8 cellular contexts compared by ENCODE assay signal in genomic region chr19:3557461-3558248, GRCh38. TPM values are rescaled to one million over a fixed set of nuclear protein-coding genes. Genes with fewer than 3 reads are reported as not detected.
DNase-seq lines count a peak whose midpoint lies in the region; ATAC-seq and TF ChIP-seq lines count a peak whose summit lies in the region.

TSS of gene MFSD12 (minus strand) at chr19:3557586. CDS start at chr19:3557403, 183 bp downstream.

- peak within 1 kb of the TSS; percentile 97 for H3K14ac ChIP-seq in neuronal stem cell (ENCODE audit: low read length)

- no peak within 1 kb of the TSS for H4K91ac ChIP-seq in neuronal stem cell (ENCODE audit: low read depth, low read length, poor library complexity)

- peak within 1 kb of the TSS; percentile 60; the same call in 1 of the 2 replicates for H3K9ac ChIP-seq in MM.1S (ENCODE audit: low read length)
- H3K9ac ChIP-seq in neuronal stem cell (ENCODE audit: low read depth, low read length, poor library complexity) = peak within 1 kb of the TSS; percentile 98
- peak within 1 kb of the TSS; percentile 79 to 97 (median 87) for H3K9ac ChIP-seq in subcutaneous abdominal adipose tissue (ENCODE audit: low read length in 5 of 5)

- no CpG with 5 or more reads among the region's 81 CpGs for WGBS in neuronal stem cell (ENCODE audit: extremely low coverage in 2 of 2, insufficient read length in 2 of 2, insufficient replicate concordance in 1 of 2), 2 donors

- H3K4ac ChIP-seq in neuronal stem cell (ENCODE audit: low read length) = no peak within 1 kb of the TSS

- H3K23ac ChIP-seq in neuronal stem cell (ENCODE audit: low read depth, low read length, poor library complexity) = peak within 1 kb of the TSS; percentile 99

- DNase-seq in GDM1 (lab: John Stamatoyannopoulos, UW) (peak; percentile 91), HCEC 1CT (peak; percentile 93), MM.1S (peak; percentile 97), SHP77 treated with DMSO at 0.1 percent for 48 hours (lab: John Stamatoyannopoulos, UW) (peak; percentile 64), activated gamma-delta T cell treated with Interleukin-2 at 50 U/mL for 16 hours (peak; percentile 93), foreskin keratinocyte (peak; percentile 76 to 87), neuronal stem cell (ENCODE audit: low spot score) (peak; percentile 91)

- H2AFZ ChIP-seq in MM.1S (ENCODE audit: low read length) (peak within 1 kb of the TSS; percentile 97), neuronal stem cell (ENCODE audit: low read length) (peak within 1 kb of the TSS; percentile 99)

- H2BK12ac ChIP-seq in neuronal stem cell (ENCODE audit: low read length) = no peak within 1 kb of the TSS

- H2BK120ac ChIP-seq in neuronal stem cell (ENCODE audit: low read depth, low read length) = no peak within 1 kb of the TSS

- no peaks in the 10 kb centered on the region for H3F3A ChIP-seq in MM.1S (ENCODE audit: insufficient read depth, low read length)

- peak within 1 kb of the TSS; percentile 87 for H3K18ac ChIP-seq in neuronal stem cell (ENCODE audit: low read length)

- H3K36me3 ChIP-seq in MM.1S (replicated peaks; ENCODE audit: insufficient read depth, low read length) (no peaks in the 10 kb centered on the region), neuronal stem cell (replicated peaks in 1 of 2; ENCODE audit: control insufficient read depth in 2 of 2, insufficient read depth in 2 of 2, low read length in 2 of 2) (no peaks in the 10 kb centered on the region), subcutaneous abdominal adipose tissue (ENCODE audit: control insufficient read depth in 5 of 5, insufficient read depth in 5 of 5, low read length in 5 of 5) (no peaks in the 10 kb centered on the region)

- H3K4me2 ChIP-seq in MM.1S (ENCODE audit: low read depth, low read length) (peak within 1 kb of the TSS; percentile 97), neuronal stem cell (ENCODE audit: insufficient read depth, low read length, poor library complexity, severe bottlenecking) (peak within 1 kb of the TSS; percentile 94)

- TF ChIP-seq CTCF in MM.1S (IDR thresholded peaks at IDR 0.05; ENCODE audit: low read length) (no peak), foreskin keratinocyte (conservative IDR thresholded peaks at IDR 0.05) (no peak)

- H3K79me2 ChIP-seq in MM.1S (ENCODE audit: low read length) = peaks cover 28% of the 10 kb centered on the region

- H3K27me3 ChIP-seq in MM.1S (replicated peaks; ENCODE audit: insufficient read depth, low read length) (peaks cover 27% of the 10 kb centered on the region), foreskin keratinocyte (no peaks in the 10 kb centered on the region), neuronal stem cell (ENCODE audit: control insufficient read depth in 3 of 3, insufficient read depth in 3 of 3, low read depth in 1 of 3, low read length in 3 of 3) (no peaks in the 10 kb centered on the region), subcutaneous abdominal adipose tissue (ENCODE audit: control insufficient read depth in 5 of 5, insufficient read depth in 4 of 5, low read length in 5 of 5) (no peaks in the 10 kb centered on the region)

- H2AK5ac ChIP-seq in neuronal stem cell (ENCODE audit: low read depth, low read length) = peak within 1 kb of the TSS; percentile 86

- peak within 1 kb of the TSS; percentile 83 for H3K4me3 ChIP-seq in MM.1S (ENCODE audit: low read length)
- peak within 1 kb of the TSS; percentile 99 for H3K4me3 ChIP-seq in neuronal stem cell (ENCODE audit: low read length in 2 of 2)
- H3K4me3 ChIP-seq in subcutaneous abdominal adipose tissue (ENCODE audit: low read depth in 1 of 5, low read length in 5 of 5) = peak within 1 kb of the TSS; percentile 87 to 99 (median 96)

- no peak within 1 kb of the TSS for H4K8ac ChIP-seq in neuronal stem cell (ENCODE audit: low read depth, low read length)

- no peaks in the 10 kb centered on the region for H3K9me2 ChIP-seq in MM.1S (replicated peaks; ENCODE audit: insufficient read depth, low read length)

- H3K4me1 ChIP-seq in MM.1S (ENCODE audit: low read length) = peaks cover 13% of the 10 kb centered on the region; the same call in 1 of the 2 replicates
- H3K4me1 ChIP-seq in foreskin keratinocyte = peaks cover 4% of the 10 kb centered on the region
- peaks cover 6 to 10% of the 10 kb centered on the region in 2 donors for H3K4me1 ChIP-seq in neuronal stem cell (ENCODE audit: control insufficient read depth in 2 of 2, insufficient read depth in 1 of 2, low read depth in 1 of 2, low read length in 2 of 2)
- H3K4me1 ChIP-seq in subcutaneous abdominal adipose tissue (ENCODE audit: control insufficient read depth in 5 of 5, insufficient read depth in 5 of 5, low read length in 5 of 5) = peaks cover 0 to 51% (median 41%) of the 10 kb centered on the region in 5 donors

- no peaks in the 10 kb centered on the region for H4K20me1 ChIP-seq in MM.1S (ENCODE audit: insufficient read depth, low read length)

- H3K79me1 ChIP-seq in neuronal stem cell (ENCODE audit: low read depth, low read length) = peaks cover 12% of the 10 kb centered on the region

- H2BK15ac ChIP-seq in neuronal stem cell (ENCODE audit: low read length) = peak within 1 kb of the TSS; percentile 94

- H3K9me3 ChIP-seq in MM.1S (replicated peaks; ENCODE audit: insufficient read depth, low read length) (no peaks in the 10 kb centered on the region), neuronal stem cell (replicated peaks in 1 of 2; ENCODE audit: control insufficient read depth in 2 of 2, insufficient read depth in 1 of 2, low read depth in 1 of 2, low read length in 2 of 2) (peaks cover 0 to 2% of the 10 kb centered on the region in 2 donors), subcutaneous abdominal adipose tissue (ENCODE audit: control insufficient read depth in 5 of 5, low read length in 5 of 5) (no peaks in the 10 kb centered on the region)

- peak within 1 kb of the TSS; percentile 75 for H2BK5ac ChIP-seq in neuronal stem cell (ENCODE audit: low read length)

- ATAC-seq in foreskin keratinocyte = peak; percentile 86

- H3K27ac ChIP-seq in MM.1S (ENCODE audit: low read length) (no peak within 1 kb of the TSS), foreskin keratinocyte (peak within 1 kb of the TSS; percentile 79), neuronal stem cell (replicated peaks; ENCODE audit: low read length) (no peak within 1 kb of the TSS), subcutaneous abdominal adipose tissue (ENCODE audit: low read depth, low read length) (peak within 1 kb of the TSS; percentile 46)

RNA-seq across cellular contexts. Expression of gene MFSD12, which starts in this region (rescaled TPM):
- 49.1 and 57.5 TPM in 2 replicates for total RNA-seq in foreskin keratinocyte
- polyA plus RNA-seq in foreskin keratinocyte = 56.0 and 62.9 TPM in 2 replicates
- 27.9 TPM for polyA plus RNA-seq in neuronal stem cell (2013, experiment 1 of 2)
- polyA plus RNA-seq in neuronal stem cell (2013, experiment 2 of 2) = 25.3 TPM

Comparison
In these comparisons a context has a peak if more than half of its experiments do, and no peak if none do; other contexts are left out.
1. H3K27ac ChIP-seq: peak in foreskin keratinocyte (single experiment) and subcutaneous abdominal adipose tissue (single experiment); none in MM.1S (single experiment) and neuronal stem cell (single experiment).
2. Peak in every context shown above with its lines, with median percentiles within 50 percentile points of each other: DNase-seq, H3K4me3 ChIP-seq and H3K9ac ChIP-seq.